Comparison of ENCODE assay signal across 8 cellular contexts in the genomic region with DNA sequence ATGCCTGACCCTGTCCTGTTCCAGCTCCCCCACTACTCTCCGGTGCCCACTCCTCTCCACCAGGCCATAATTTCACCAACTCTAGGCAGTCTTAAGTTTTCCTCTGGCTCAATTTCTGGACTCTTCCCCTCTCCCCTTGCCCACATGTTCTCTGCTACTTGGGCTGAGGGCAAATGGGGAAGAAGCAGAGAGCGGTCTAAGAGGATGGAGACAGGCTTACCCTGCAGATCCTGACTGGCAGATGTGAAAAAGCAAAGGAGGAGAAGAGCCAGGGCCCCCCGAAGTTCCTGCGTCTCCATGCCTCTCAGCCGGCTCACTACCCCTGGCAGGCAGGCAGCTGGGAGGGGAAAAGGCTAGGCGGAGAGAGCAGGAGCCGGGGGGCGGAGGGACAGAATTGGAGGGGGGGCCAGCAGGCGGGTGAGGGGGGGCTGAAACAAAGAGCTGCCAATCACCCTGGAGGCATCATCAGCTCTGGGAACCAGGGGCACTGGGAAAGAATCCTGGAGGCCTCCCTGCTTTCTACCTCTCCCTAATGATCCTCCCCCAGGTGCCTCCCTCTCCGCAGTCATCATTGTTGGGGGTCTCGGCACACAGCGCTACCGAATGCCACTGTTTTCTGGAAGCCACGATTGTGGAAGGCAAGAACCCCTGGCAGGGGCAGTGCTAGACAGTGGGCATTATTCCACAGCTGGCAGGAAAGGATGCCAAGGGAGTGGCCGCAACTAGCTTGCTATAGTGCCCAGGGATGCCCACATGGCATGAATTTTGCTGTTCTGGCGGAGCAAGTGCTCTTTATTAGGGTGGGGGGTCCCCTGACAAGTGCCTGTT. TPM values are rescaled to one million over a fixed set of nuclear protein-coding genes. Genes with fewer than 3 reads are reported as not detected.
DNase-seq lines count a peak whose midpoint lies in the region; ATAC-seq and TF ChIP-seq lines count a peak whose summit lies in the region.

Gene THBS3, minus strand, starts transcription at position 320 of the 828 bp plus-strand sequence. Its CDS starts 21 bp downstream, at position 299.

- peaks cover 26% of the 10 kb centered on the region for H3K4me1 ChIP-seq in PC-9 (replicated peaks; ENCODE audit: insufficient read depth)
- peaks cover 33% of the 10 kb centered on the region for H3K4me1 ChIP-seq in lower lobe of right lung
- H3K4me1 ChIP-seq in suprapubic skin, result peaks cover 33% of the 10 kb centered on the region

- peak within 1 kb of the TSS; percentile 78 for H3K4me3 ChIP-seq in PC-9
- peak within 1 kb of the TSS; percentile 67 to 99 (median 93) for H3K4me3 ChIP-seq in dorsolateral prefrontal cortex
- peak within 1 kb of the TSS; percentile 95 for H3K4me3 ChIP-seq in lower lobe of right lung
- peak within 1 kb of the TSS; percentile 97 for H3K4me3 ChIP-seq in suprapubic skin

- no peaks in the 10 kb centered on the region for H3K9me2 ChIP-seq in PC-9 (ENCODE audit: insufficient read depth)

- intact Hi-C loops in PC-9 (cut with micrococcal nuclease; ENCODE audit: unreplicated experiment), result loop anchor here (1.0 to 2.0 kb wide), 5 partner anchors 19 to 115 kb away; partner anchors contain the start of genes KRTCAP2 and TRIM46
- intact Hi-C loops in dorsolateral prefrontal cortex (cut with DNase I), result loop anchor here (2.0 to 5.0 kb wide), 3 partner anchors 19 to 115 kb away; partner anchors contain the start of gene RUSC1 (in 1 of the 2)
- intact Hi-C loops in lower lobe of right lung (cut with DNase I), result no loop called here

- TSS peak; percentile 76 for BruUV-seq in PC-9 (replicated peaks; lab: Mats Ljungman, UMichigan)

- no peak for TF ChIP-seq EP300 in suprapubic skin (IDR thresholded peaks at IDR 0.05)

- H3K4me3 Mint-ChIP-seq in activated naive CD4-positive, alpha-beta T cell treated with anti-CD3 and anti-CD28 coated beads, Interleukin-2, amount 50 U/mL, for 24 hours, result peak within 1 kb of the TSS; percentile 89

- no peaks in the 10 kb centered on the region for H3K27me3 Mint-ChIP-seq in activated naive CD4-positive, alpha-beta T cell treated with anti-CD3 and anti-CD28 coated beads, Interleukin-2, amount 50 U/mL, for 24 hours

- H3K36me3 ChIP-seq in PC-9 (ENCODE audit: low read depth) (no peaks in the 10 kb centered on the region), lower lobe of right lung (peaks cover 15% of the 10 kb centered on the region), suprapubic skin (peaks cover 7% of the 10 kb centered on the region)

- H3K9me3 ChIP-seq in PC-9 (ENCODE audit: insufficient read depth, low read depth), result no peaks in the 10 kb centered on the region
- no peaks in the 10 kb centered on the region for H3K9me3 ChIP-seq in lower lobe of right lung
- H3K9me3 ChIP-seq in suprapubic skin, result no peaks in the 10 kb centered on the region

- H3K27me3 ChIP-seq in PC-9 (ENCODE audit: insufficient read depth, low read depth), result no peaks in the 10 kb centered on the region
- no peaks in the 10 kb centered on the region for H3K27me3 ChIP-seq in dorsolateral prefrontal cortex
- no peaks in the 10 kb centered on the region for H3K27me3 ChIP-seq in lower lobe of right lung (ENCODE audit: low read depth)
- H3K27me3 ChIP-seq in suprapubic skin, result no peaks in the 10 kb centered on the region

- H3K27ac Mint-ChIP-seq in activated naive CD4-positive, alpha-beta T cell treated with anti-CD3 and anti-CD28 coated beads, Interleukin-2, amount 50 U/mL, for 24 hours, result peak within 1 kb of the TSS; percentile 89

- no peaks in the 10 kb centered on the region for H4K20me1 ChIP-seq in PC-9 (ENCODE audit: insufficient read depth)

- no peaks in the 10 kb centered on the region for H3K9me3 Mint-ChIP-seq in activated naive CD4-positive, alpha-beta T cell treated with anti-CD3 and anti-CD28 coated beads, Interleukin-2, amount 50 U/mL, for 24 hours

- ATAC-seq in lower lobe of right lung (peak; percentile 0 to 15), HG03139 (IDR thresholded peaks at IDR 0.05; ENCODE audit: unreplicated experiment) (no peak)

- H3K79me2 ChIP-seq in PC-9 (ENCODE audit: low read depth), result peaks cover 18% of the 10 kb centered on the region

- POLR2A ChIA-PET in PC-9 (lab: Charles Lee; ENCODE audit: unreplicated experiment), result interaction anchor here (0.6 to 1.0 kb wide), 5 partner anchors 13 to 101 kb away, joined by 3 to 5 read pairs (median 3); partner anchors contain the start of gene FDPS

- H3K27ac ChIP-seq in PC-9 (peak within 1 kb of the TSS; percentile 74), dorsolateral prefrontal cortex (peak within 1 kb of the TSS; percentile 65 to 100 (median 98)), lower lobe of right lung (peak within 1 kb of the TSS; percentile 100), suprapubic skin (peak within 1 kb of the TSS; percentile 100)

- TF ChIP-seq POLR2A in suprapubic skin (IDR thresholded peaks at IDR 0.05), result no peak

- CTCF ChIA-PET in PC-9 (lab: Charles Lee), result interaction anchor here (0.5 to 1.8 kb wide), 9 partner anchors 12 to 441 kb away, joined by 3 to 19 read pairs (median 3); no protein-coding TSS in a partner anchor

- peak within 1 kb of the TSS; percentile 91 for H2AFZ ChIP-seq in PC-9

- peak within 1 kb of the TSS; percentile 98 for H3K4me2 ChIP-seq in PC-9

- peaks cover 26% of the 10 kb centered on the region for H3K4me1 Mint-ChIP-seq in activated naive CD4-positive, alpha-beta T cell treated with anti-CD3 and anti-CD28 coated beads, Interleukin-2, amount 50 U/mL, for 24 hours

- peaks cover 11% of the 10 kb centered on the region; the same call in 1 of the 2 replicates for H3F3A ChIP-seq in PC-9 (ENCODE audit: insufficient read depth, low read depth)

- no peak for TF ChIP-seq CTCF in PC-9 (conservative IDR thresholded peaks at IDR 0.05)
- peak in 1 of 56 donors; percentile 3 for TF ChIP-seq CTCF in dorsolateral prefrontal cortex (IDR thresholded peaks at IDR 0.05 in 54 of 56, conservative IDR thresholded peaks at IDR 0.05 in 2 of 56; ENCODE audit: low read depth in 1 of 56, partially characterized antibody in 56 of 56)
- no peak for TF ChIP-seq CTCF in lower lobe of right lung (IDR thresholded peaks at IDR 0.05)
- TF ChIP-seq CTCF in suprapubic skin (IDR thresholded peaks at IDR 0.05), result no peak

- 11% methylated on average over 16 of the region's 16 CpGs for WGBS in suprapubic skin

- no peaks in the 10 kb centered on the region for H3K36me3 Mint-ChIP-seq in activated naive CD4-positive, alpha-beta T cell treated with anti-CD3 and anti-CD28 coated beads, Interleukin-2, amount 50 U/mL, for 24 hours

- DNase-seq in activated naive CD4-positive, alpha-beta T cell (lab: John Stamatoyannopoulos, UW), result no peak
- DNase-seq in PC-9 (peak in 1 of 2 experiments; percentile 29), dorsolateral prefrontal cortex (peak in 1 of 10 donors; percentile 46), lower lobe of right lung (no peak), suprapubic skin (ENCODE audit: low spot score in 2 of 2) (no peak), OCI-M2 (lab: John Stamatoyannopoulos, UW; ENCODE audit: unreplicated experiment) (no peak)

RNA-seq across cellular contexts. Expression of gene THBS3, which starts in this region (rescaled TPM):
- total RNA-seq in PC-9 (2021) (45.4 and 58.8 TPM in 2 replicates), dorsolateral prefrontal cortex (10 to 100 TPM; 10.2 to 41.2 (median 21.5) TPM), lower lobe of right lung (24.4 TPM), suprapubic skin (10 to 100 TPM; 21.4 to 90.8 (median 26.7) TPM)
